In the genomic region with DNA sequence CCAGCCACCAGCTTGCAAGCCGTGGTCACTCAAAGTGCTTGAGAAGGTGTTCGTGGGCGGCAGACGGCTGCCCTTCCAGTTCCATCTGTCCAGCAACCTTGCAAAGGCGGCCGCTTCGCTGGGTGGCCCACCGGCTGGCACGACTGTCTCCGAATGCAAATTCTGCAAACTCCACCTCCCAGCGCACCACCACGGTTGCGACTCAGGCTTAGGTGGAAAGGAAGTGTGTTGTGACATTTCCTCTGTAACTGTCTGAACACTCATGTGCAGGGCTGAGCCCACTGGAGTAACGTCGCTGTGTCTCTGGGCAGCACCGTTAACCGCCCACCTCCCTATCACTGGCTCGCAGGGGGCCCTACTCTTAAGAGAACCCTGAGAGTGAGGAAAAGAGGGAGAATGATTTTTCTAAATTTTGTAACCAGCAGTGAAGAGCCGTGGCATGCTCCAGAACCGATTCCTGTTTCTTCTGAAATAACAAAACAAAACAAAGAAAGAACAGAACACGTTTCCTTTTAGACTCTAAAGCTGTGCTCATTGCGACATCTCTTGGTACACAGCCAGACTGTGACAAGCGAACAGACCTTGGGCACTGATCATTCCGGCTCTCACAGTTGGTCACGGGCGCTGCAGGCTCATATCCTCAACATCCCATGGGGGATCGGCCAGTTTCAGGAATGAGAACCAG, we compare ENCODE assay signal across 9 cellular contexts. TPM values are rescaled to one million over a fixed set of nuclear protein-coding genes. Genes with fewer than 3 reads are reported as not detected.
DNase-seq lines count a peak whose midpoint lies in the region; ATAC-seq, FAIRE-seq and TF ChIP-seq lines count a peak whose summit lies in the region.
"Had no signal": no experiment of that assay in that cellular context is flagged by ENCODE, and none has a peak within 500 bp of the region (broad histone marks: within the 10 kb centered on the region; RNA-seq: fewer than 3 reads in every experiment).

A gene with protein sequence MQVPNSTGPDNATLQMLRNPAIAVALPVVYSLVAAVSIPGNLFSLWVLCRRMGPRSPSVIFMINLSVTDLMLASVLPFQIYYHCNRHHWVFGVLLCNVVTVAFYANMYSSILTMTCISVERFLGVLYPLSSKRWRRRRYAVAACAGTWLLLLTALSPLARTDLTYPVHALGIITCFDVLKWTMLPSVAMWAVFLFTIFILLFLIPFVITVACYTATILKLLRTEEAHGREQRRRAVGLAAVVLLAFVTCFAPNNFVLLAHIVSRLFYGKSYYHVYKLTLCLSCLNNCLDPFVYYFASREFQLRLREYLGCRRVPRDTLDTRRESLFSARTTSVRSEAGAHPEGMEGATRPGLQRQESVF (minus strand): TSS at position 155 of the 685 bp plus-strand sequence. CDS start 70,627 bp downstream, outside the sequence.

- WGBS in pancreas, 2 donors: 51 to 56% methylated on average over 27 of the region's 27 CpGs

- H3K36me3 ChIP-seq in pancreas: no peaks in the 10 kb centered on the region

- intact Hi-C loops in pancreas (cut with DNase I): no loop called here

- peaks cover 0 to 3% (median 0%) of the 10 kb centered on the region in 3 donors for H3K4me1 ChIP-seq in pancreas

- FAIRE-seq in pancreas (lab: Jason Lieb, UNC) (no peak), urothelium cell line (lab: Jason Lieb, UNC) (no peak)
- FAIRE-seq: endometrium had no signal

- H3K9me3 ChIP-seq in pancreas: no peaks in the 10 kb centered on the region

- no peaks in the 10 kb centered on the region for H3K27me3 ChIP-seq in pancreas

- TF ChIP-seq CTCF in GM12865 (IDR thresholded peaks at IDR 0.05; ENCODE audit: insufficient read depth, low read depth, low read length, missing control alignments): no peak
- TF ChIP-seq CTCF in choroid plexus epithelial cell (conservative IDR thresholded peaks at IDR 0.05; ENCODE audit: low read depth, low read length): no peak
- TF ChIP-seq CTCF in pancreas (IDR thresholded peaks at IDR 0.05): no peak

- H3K4me3 ChIP-seq in GM12865 (ENCODE audit: low read depth, low read length) (peak within 1 kb of the TSS; percentile 93), choroid plexus epithelial cell (ENCODE audit: low read depth, low read length) (no peak within 1 kb of the TSS), pancreas (peak within 1 kb of the TSS in 1 of 4 donors; percentile 28)

- ATAC-seq in GM21737 (IDR thresholded peaks at IDR 0.05; ENCODE audit: unreplicated experiment) (peak; percentile 68), pancreas (peak; percentile 40 to 81 (median 75))

- peak within 1 kb of the TSS in 2 of 4 donors; percentile 50 to 59 for H3K27ac ChIP-seq in pancreas

- DNase-seq in GM12865 (ENCODE audit: low read depth) (peak; percentile 89), LHCN-M2 (ENCODE audit: low read depth) (peak; percentile 39), choroid plexus epithelial cell (ENCODE audit: low read depth) (peak; percentile 41), pancreas (peak in 4 of 6 donors; percentile 25 to 70 (median 40)), urothelium cell line (ENCODE audit: low spot score) (peak; percentile 12), NCI-H748 treated with DMSO at 0.1 percent for 48 hours (lab: John Stamatoyannopoulos, UW) (no peak)
- peak; percentile 60 for DNase-seq in activated CD4-positive, alpha-beta T cell treated with anti-CD3 and anti-CD28 coated beads for 1 hour

RNA-seq across cellular contexts. Expression of the gene that starts here (rescaled TPM):
- total RNA-seq in LHCN-M2 (2014; rRNA removed): under 0.01 TPM in 1 of 2 replicates, not detected in the other
- polyA plus RNA-seq in LHCN-M2 (2012): not detected
- 1 to 10 TPM in 2 of 6 donors, under 1 TPM in 4; 0.42 to 1.4 (median 0.58) TPM for total RNA-seq in pancreas
- polyA plus RNA-seq in pancreas: under 1 TPM; 0.35 to 0.38 TPM

Comparison
In these comparisons a context has a peak if more than half of its experiments do, and no peak if none do; other contexts are left out.
1. Peak in DNase-seq in LHCN-M2; RNA of the gene not detected or under 1 TPM.